In the genomic region with DNA sequence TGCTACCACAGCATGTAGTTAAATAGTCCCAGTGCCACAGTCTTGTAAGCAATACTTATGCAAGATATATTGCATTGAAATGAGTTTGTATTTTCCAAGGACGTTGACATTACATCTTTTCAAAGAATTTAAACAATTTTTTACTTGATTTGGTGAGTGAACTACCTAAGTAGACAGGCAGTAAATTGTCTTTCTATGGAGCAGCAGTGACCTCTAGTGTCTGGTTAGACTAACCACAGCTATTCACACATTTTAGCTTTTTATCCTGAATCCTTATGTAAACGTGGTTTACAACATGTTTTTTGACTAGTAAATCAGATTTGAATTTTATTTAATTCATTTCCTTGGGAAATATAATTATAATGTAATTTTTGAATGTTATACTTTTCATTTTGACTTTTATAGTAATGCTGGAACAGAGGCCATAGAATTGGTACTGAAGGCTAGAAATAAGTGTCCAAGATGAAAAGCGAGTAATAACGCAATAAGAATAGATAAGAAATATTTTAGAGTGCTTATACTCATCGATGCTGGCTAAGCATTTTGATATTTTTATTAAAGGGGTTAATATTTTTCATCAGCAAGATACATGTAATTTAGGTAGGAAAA, we compare ENCODE assay signal across 8 cellular contexts. TPM values are rescaled to one million over a fixed set of nuclear protein-coding genes. Genes with fewer than 3 reads are reported as not detected.
DNase-seq lines count a peak whose midpoint lies in the region; ATAC-seq and TF ChIP-seq lines count a peak whose summit lies in the region.

No MANE protein-coding gene starts in this region.

- H3K9me1 ChIP-seq in IMR-90 (ENCODE audit: insufficient read depth, low read length): no peaks in the 10 kb centered on the region

- no peak overlapping the region for H3K23ac ChIP-seq in IMR-90 (ENCODE audit: low read depth, low read length)

- intact Hi-C loops in IMR-90 (cut with micrococcal nuclease) (loop anchor here (1.0 to 2.0 kb wide), 4 partner anchors 345 to 847 kb away; no protein-coding TSS in a partner anchor), prostate gland (cut with DNase I) (no loop called here)

- H3K4me3 ChIP-seq in IMR-90 (ENCODE audit: insufficient read depth, low read depth, low read length) (no peak overlapping the region), fibroblast of lung (replicated peaks in 1 of 4; ENCODE audit: control extremely low read depth in 1 of 4, insufficient read depth in 1 of 4, low read depth in 3 of 4, low read length in 4 of 4) (no peak overlapping the region), prostate gland (no peak overlapping the region)

- H3K4me2 ChIP-seq in IMR-90 (ENCODE audit: low read depth, low read length): no peak overlapping the region
- H3K4me2 ChIP-seq in fibroblast of lung (ENCODE audit: extremely low read depth, insufficient read depth, low read length): no peak overlapping the region

- no peak overlapping the region for H4K5ac ChIP-seq in IMR-90 (ENCODE audit: low read depth, low read length)

- no TSS peak for BruUV-seq in IMR-90 (replicated peaks; lab: Mats Ljungman, UMichigan)

- peak; percentile 86 for TF ChIP-seq CTCF in IMR-90 (conservative IDR thresholded peaks at IDR 0.05; ENCODE audit: low read depth, low read length)
- TF ChIP-seq CTCF in fibroblast of lung (conservative IDR thresholded peaks at IDR 0.05 in 1 of 2, IDR thresholded peaks at IDR 0.05 in 1 of 2; ENCODE audit: low read depth in 1 of 2, low read length in 2 of 2): peak; percentile 76 to 82
- TF ChIP-seq CTCF in prostate gland (IDR thresholded peaks at IDR 0.05): peak; percentile 17 to 82 (median 60)

- no CpG with 5 or more reads among the region's 5 CpGs for WGBS in IMR-90 (ENCODE audit: extremely low coverage in 2 of 2, insufficient read length in 1 of 2), 2 experiments
- WGBS in prostate gland: 29% methylated on average over 5 of the region's 5 CpGs

- H2BK15ac ChIP-seq in IMR-90 (ENCODE audit: low read depth, low read length): no peak overlapping the region

- H3K27ac ChIP-seq in IMR-90 (ENCODE audit: insufficient read depth, low read length) (no peak overlapping the region), fibroblast of lung (ENCODE audit: insufficient read depth, low read length) (no peak overlapping the region), prostate gland (no peak overlapping the region)

- no peak overlapping the region for H2BK5ac ChIP-seq in IMR-90 (ENCODE audit: low read depth, low read length, poor library complexity, severe bottlenecking)

- POLR2A ChIA-PET in IMR-90 (lab: Charles Lee; ENCODE audit: unreplicated experiment): no interaction called here

- no peak overlapping the region for H4K8ac ChIP-seq in IMR-90 (ENCODE audit: low read depth in 2 of 2, low read length in 2 of 2)

- peak; percentile 71 for ATAC-seq in GM21526 (IDR thresholded peaks at IDR 0.05; ENCODE audit: low FRiP score, unreplicated experiment)
- peak; percentile 92 for ATAC-seq in IMR-90 (ENCODE audit: low read depth)

- peak; percentile 91 for TF ChIP-seq RAD21 in IMR-90 (IDR thresholded peaks at IDR 0.05; ENCODE audit: low read length)

- H2BK120ac ChIP-seq in IMR-90 (ENCODE audit: low read depth, low read length): no peak overlapping the region

- H3K27me3 ChIP-seq in IMR-90 (ENCODE audit: control insufficient read depth, insufficient read depth, low read length): peaks cover 13% of the 10 kb centered on the region
- H3K27me3 ChIP-seq in fibroblast of lung (ENCODE audit: control insufficient read depth, insufficient read depth, low read length): peaks cover 5% of the 10 kb centered on the region
- H3K27me3 ChIP-seq in prostate gland (replicated peaks; ENCODE audit: insufficient read depth): peaks cover 8% of the 10 kb centered on the region

- H4K20me1 ChIP-seq in IMR-90 (ENCODE audit: insufficient read depth, low read length) (no peaks in the 10 kb centered on the region), fibroblast of lung (ENCODE audit: control insufficient read depth, extremely low read depth, insufficient read depth, low read length) (no peaks in the 10 kb centered on the region)

- H3K79me1 ChIP-seq in IMR-90 (ENCODE audit: low read depth in 1 of 2, low read length in 2 of 2): no peaks in the 10 kb centered on the region

- TF ChIP-seq POLR2A in IMR-90 (IDR thresholded peaks at IDR 0.05; ENCODE audit: low read depth, low read length) (no peak), prostate gland (IDR thresholded peaks at IDR 0.05) (no peak)

- no peak overlapping the region for H3K4ac ChIP-seq in IMR-90 (ENCODE audit: low read depth, low read length)

- no peak overlapping the region for H4K91ac ChIP-seq in IMR-90 (ENCODE audit: insufficient read depth, low read depth, low read length)

- H3K56ac ChIP-seq in IMR-90 (ENCODE audit: extremely low read depth, insufficient read depth, low read length): no peak overlapping the region

- CTCF ChIA-PET in IMR-90 (lab: Yijun Ruan, JAX): interaction anchor here (0.6 to 1.0 kb wide), 3 partner anchors 28 to 590 kb away, joined by 3 read pairs; no protein-coding TSS in a partner anchor

- H2AFZ ChIP-seq in IMR-90 (replicated peaks; ENCODE audit: low read length, poor library complexity) (no peak overlapping the region), fibroblast of lung (ENCODE audit: low read length) (no peak overlapping the region)

- no peaks in the 10 kb centered on the region for H3K9me3 ChIP-seq in IMR-90 (ENCODE audit: control insufficient read depth, insufficient read depth, low read length)
- no peaks in the 10 kb centered on the region for H3K9me3 ChIP-seq in fibroblast of lung (ENCODE audit: control insufficient read depth, insufficient read depth, low read depth, low read length)
- no peaks in the 10 kb centered on the region for H3K9me3 ChIP-seq in prostate gland

- H2BK20ac ChIP-seq in IMR-90 (ENCODE audit: low read depth, low read length): no peak overlapping the region

- H3K9ac ChIP-seq in IMR-90 (ENCODE audit: low read depth, low read length) (no peak overlapping the region), fibroblast of lung (ENCODE audit: insufficient read depth, low read length) (no peak overlapping the region)

- H3K79me2 ChIP-seq in fibroblast of lung (ENCODE audit: control insufficient read depth, insufficient read depth, low read length): no peaks in the 10 kb centered on the region

- dilution Hi-C loops in IMR-90 (cut with HindIII; ENCODE audit: low sequenced_read_pairs, unreplicated experiment): no loop called here

- DNase-seq in DMS153 (lab: John Stamatoyannopoulos, UW) (peak; percentile 1), DMS153 treated with DMSO at 0.1 percent for 48 hours (lab: John Stamatoyannopoulos, UW; ENCODE audit: unreplicated experiment) (no peak), IMR-90 (peak; percentile 77), SK-N-DZ (ENCODE audit: low spot score) (peak; percentile 60), fibroblast of lung (ENCODE audit: low read depth in 2 of 2) (peak; percentile 56 to 85), prostate gland (ENCODE audit: low spot score) (peak; percentile 8)
- DNase-seq in NK-92 treated with Interleukin-12 subunit alpha and Interleukin-12 subunit beta, amount 100 ng/mL, for 24 hours (lab: John Stamatoyannopoulos, UW): no peak

- in situ Hi-C loops in IMR-90 (cut with MboI; ENCODE audit: low sequenced_read_pairs): loop anchor here (25.0 kb wide), 1 partner anchor 581 kb away; no protein-coding TSS in a partner anchor

- no peak overlapping the region for H2AK5ac ChIP-seq in IMR-90 (ENCODE audit: low read depth, low read length)

- H3K36me3 ChIP-seq in IMR-90 (ENCODE audit: control insufficient read depth, insufficient read depth, low read length) (no peaks in the 10 kb centered on the region), fibroblast of lung (ENCODE audit: control insufficient read depth, insufficient read depth, low read length) (no peaks in the 10 kb centered on the region), prostate gland (no peaks in the 10 kb centered on the region)

- no peak overlapping the region for H2AK9ac ChIP-seq in IMR-90 (replicated peaks; ENCODE audit: low read depth, low read length, poor library complexity)

- no peaks in the 10 kb centered on the region for H3K4me1 ChIP-seq in IMR-90 (ENCODE audit: control insufficient read depth, insufficient read depth, low read length)
- no peaks in the 10 kb centered on the region for H3K4me1 ChIP-seq in fibroblast of lung (ENCODE audit: control insufficient read depth, extremely low read depth, insufficient read depth, low read length)
- no peaks in the 10 kb centered on the region for H3K4me1 ChIP-seq in prostate gland (replicated peaks)

- no peak overlapping the region for H3K14ac ChIP-seq in IMR-90 (replicated peaks; ENCODE audit: low read depth, low read length)

- H3K18ac ChIP-seq in IMR-90 (ENCODE audit: low read depth, low read length): no peak overlapping the region

TF ChIP-seq in IMR-90, 13 proteins besides CTCF, POLR2A, EP300 and RAD21:
- TF ChIP-seq RCOR1 (IDR thresholded peaks at IDR 0.05; ENCODE audit: insufficient replicate concordance, low read length) (no peak), SMC3 (IDR thresholded peaks at IDR 0.05; ENCODE audit: low read depth, low read length) (peak; percentile 80), MXI1 (IDR thresholded peaks at IDR 0.05; ENCODE audit: borderline replicate concordance, low read depth, low read length) (no peak), MAFK (IDR thresholded peaks at IDR 0.05; ENCODE audit: low read depth, low read length) (no peak), RFX5 (IDR thresholded peaks at IDR 0.05; ENCODE audit: low read depth, low read length) (no peak), BHLHE40 (IDR thresholded peaks at IDR 0.05; ENCODE audit: low read depth, low read length) (no peak), FOS (IDR thresholded peaks at IDR 0.05; ENCODE audit: low read depth, low read length) (no peak)

RNA-seq across cellular contexts. Expression of a gene that starts 5.6 kb away (rescaled TPM):
- total RNA-seq in IMR-90 (2012; rRNA removed) (under 0.01 TPM in 1 of 2 replicates, not detected in the other), fibroblast of lung (not detected in 2 replicates), prostate gland (1 to 10 TPM in 1 of 2 donors, under 1 TPM in 1; 0.14 to 2.3 TPM)
- polyA plus RNA-seq in IMR-90 (2012; rRNA removed) (not detected in 2 replicates), fibroblast of lung (not detected in 2 replicates)
- 0.03 TPM in 1 of 2 replicates, not detected in the other for polyA plus RNA-seq in IMR-90 (2012; cell fraction: cytosol; rRNA removed)
- polyA plus RNA-seq in IMR-90 (2012; cell fraction: nucleus; rRNA removed; ENCODE audit: low replicate concordance): 0.02 TPM in 1 of 2 replicates, not detected in the other
- not detected in 2 replicates for polyA plus RNA-seq in SK-N-DZ (2014; cell fraction: cytosol; rRNA removed)
- polyA plus RNA-seq in SK-N-DZ (2014; cell fraction: nucleus; rRNA removed): not detected in 2 replicates
- polyA plus RNA-seq in fibroblast of lung (2012): not detected in 2 replicates
- polyA minus RNA-seq in fibroblast of lung (ENCODE audit: low replicate concordance): not detected in 2 replicates

Comparison
In these comparisons a context has a peak if more than half of its experiments do, and no peak if none do; other contexts are left out.
1. DNase-seq: peak in DMS153 (single experiment), IMR-90 (single experiment), SK-N-DZ (single experiment), fibroblast of lung (2 of 2) and prostate gland (single experiment); none in DMS153 treated with DMSO at 0.1 percent for 48 hours (single experiment) and NK-92 treated with Interleukin-12 subunit alpha and Interleukin-12 subunit beta, amount 100 ng/mL, for 24 hours (single experiment).
2. Peak in every context shown above with its lines, with median percentiles within 50 percentile points of each other: CTCF ChIP-seq.